Comparison of ENCODE assay signal across 7 cellular contexts in the genomic region with DNA sequence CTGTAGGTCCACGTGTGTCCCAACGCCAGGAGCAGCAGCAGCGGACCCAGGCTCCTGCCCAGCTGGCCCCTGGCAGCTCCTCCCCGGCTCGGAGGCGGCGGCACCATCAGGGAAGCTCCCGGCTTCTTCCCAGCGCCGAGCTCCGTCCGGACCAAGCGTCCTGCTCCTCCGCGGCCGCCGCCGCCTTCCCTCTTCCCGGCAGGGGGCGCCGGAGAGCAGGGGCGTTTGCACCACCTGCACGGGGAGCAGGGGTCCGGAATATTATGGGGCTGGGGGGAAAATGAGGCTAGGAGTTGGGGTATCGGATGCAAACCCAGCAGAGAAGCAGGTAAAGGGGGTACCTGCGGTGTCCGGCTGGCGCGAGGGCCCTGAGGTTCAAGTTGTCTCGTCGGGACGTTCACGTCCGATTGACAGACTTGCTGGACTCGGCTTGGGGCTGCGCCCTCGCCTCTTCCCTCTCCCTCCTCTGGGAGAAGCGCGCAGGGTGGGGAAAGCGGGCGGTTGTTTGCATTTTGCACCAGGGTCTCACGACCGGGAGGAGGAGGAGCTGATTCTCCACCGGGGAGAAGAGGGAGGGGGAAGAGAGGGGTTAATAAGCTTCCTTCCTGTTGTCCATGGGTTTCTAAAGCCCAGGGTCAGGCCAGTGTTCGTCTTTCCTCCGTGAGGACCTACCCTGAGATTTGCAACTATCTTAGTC. TPM values are rescaled to one million over a fixed set of nuclear protein-coding genes. Genes with fewer than 3 reads are reported as not detected.
DNase-seq lines count a peak whose midpoint lies in the region; ATAC-seq, FAIRE-seq and TF ChIP-seq lines count a peak whose summit lies in the region.

A gene (minus strand): TSS at position 188 of the 697 bp plus-strand sequence.

- peak; percentile 59 for DNase-seq in NCI-H748 treated with DMSO at 0.1 percent for 48 hours (lab: John Stamatoyannopoulos, UW)
- DNase-seq in breast epithelium (ENCODE audit: low spot score in 2 of 2) = peak in 1 of 2 donors; percentile 62
- DNase-seq in kidney = peak; percentile 89
- peak; percentile 59 to 60 for DNase-seq in stimulated activated CD4-positive, alpha-beta T cell treated with anti-CD3 and anti-CD28 coated beads, Interleukin-2, amount 100 ng/mL, for 48 hours
- DNase-seq in pons (ENCODE audit: low spot score) = no peak

- H3K36me3 ChIP-seq in breast epithelium (no peaks in the 10 kb centered on the region), kidney (ENCODE audit: control insufficient read depth in 1 of 2, insufficient read depth in 2 of 2, low read length in 2 of 2) (no peaks in the 10 kb centered on the region)

- peak within 1 kb of the TSS; percentile 9 to 34 for H3K9ac ChIP-seq in kidney (ENCODE audit: low read length in 2 of 2)

- ATAC-seq in HG02588 (IDR thresholded peaks at IDR 0.05; ENCODE audit: unreplicated experiment) = peak; percentile 40

- no peak within 1 kb of the TSS for H3K27ac ChIP-seq in breast epithelium
- H3K27ac ChIP-seq in kidney (ENCODE audit: low read depth in 2 of 2, low read length in 2 of 2) = peak within 1 kb of the TSS; percentile 32 to 47

- no peaks in the 10 kb centered on the region for H3K9me3 ChIP-seq in breast epithelium
- no peaks in the 10 kb centered on the region for H3K9me3 ChIP-seq in kidney (ENCODE audit: control insufficient read depth in 1 of 2, low read length in 2 of 2)

- no peak for TF ChIP-seq POLR2A in breast epithelium (IDR thresholded peaks at IDR 0.05)

- peak within 1 kb of the TSS; percentile 49 to 68 (median 64) for H3K4me3 ChIP-seq in breast epithelium
- peak within 1 kb of the TSS; percentile 56 to 59 for H3K4me3 ChIP-seq in kidney (ENCODE audit: low read length in 2 of 2)

- FAIRE-seq in kidney (lab: Jason Lieb, UNC) = no peak

- H3K4me1 ChIP-seq in breast epithelium (peaks cover 0 to 11% of the 10 kb centered on the region in 2 donors), kidney (ENCODE audit: control insufficient read depth in 1 of 2, insufficient read depth in 1 of 2, low read depth in 1 of 2, low read length in 2 of 2) (peaks cover 0 to 5% of the 10 kb centered on the region in 2 donors)

- intact Hi-C loops in breast epithelium (cut with DNase I; ENCODE audit: low total_unique reads) (no loop called here), kidney (cut with DNase I) (no loop called here)

- TF ChIP-seq CTCF in GM12873 (IDR thresholded peaks at IDR 0.05; ENCODE audit: insufficient read depth, low read depth, low read length, missing control alignments) = peak; percentile 77
- peak; percentile 31 to 70 (median 46) for TF ChIP-seq CTCF in breast epithelium (IDR thresholded peaks at IDR 0.05)
- peak; percentile 54 for TF ChIP-seq CTCF in kidney (IDR thresholded peaks at IDR 0.05; ENCODE audit: borderline replicate concordance, extremely low read depth, insufficient read depth)

- peaks cover 0 to 27% of the 10 kb centered on the region in 2 donors for H3K27me3 ChIP-seq in breast epithelium

RNA-seq across cellular contexts. Expression of the gene that starts here (rescaled TPM):
- total RNA-seq in breast epithelium = 1 to 10 TPM; 3.5 to 4.9 (median 4.0) TPM
- 2.2 TPM for total RNA-seq in kidney
- polyA plus RNA-seq in kidney (ENCODE audit: insufficient read depth, low read depth, low replicate concordance) = 1.8 TPM

Comparison
In these comparisons a context has a peak if more than half of its experiments do, and no peak if none do; other contexts are left out.
1. H3K27ac ChIP-seq: peak in kidney (2 of 2); none in breast epithelium (0 of 2).
2. Peak in every context shown above with its lines, with median percentiles within 50 percentile points of each other: CTCF ChIP-seq.